In genomic region chr9:109705515-109705914, GRCh38 we compare ENCODE assay signal across 12 cellular contexts.
DNase-seq lines count a peak whose midpoint lies in the region; ATAC-seq and TF ChIP-seq lines count a peak whose summit lies in the region.
"Had no signal": no experiment of that assay in that cellular context is flagged by ENCODE, and none has a peak within 500 bp of the region (broad histone marks: within the 10 kb centered on the region; RNA-seq: fewer than 3 reads in every experiment).

No MANE protein-coding gene starts in this region.

- no peak for ATAC-seq in GM21619 (IDR thresholded peaks at IDR 0.05; ENCODE audit: unreplicated experiment)
- no peak for ATAC-seq in HG03520 (IDR thresholded peaks at IDR 0.05; ENCODE audit: unreplicated experiment)

- CTCF ChIA-PET in HEK293T (lab: Yijun Ruan, JAX): no interaction called here

- peak; percentile 9 for DNase-seq in DMS 273 treated with DMSO at 0.1 percent for 48 hours (lab: John Stamatoyannopoulos, UW)
- peak; percentile 68 for DNase-seq in LHCN-M2 (ENCODE audit: low read depth)
- DNase-seq in astrocyte of the hippocampus (ENCODE audit: low read depth, low spot score): peak; percentile 13
- peak; percentile 52 for DNase-seq in iris pigment epithelial cell (ENCODE audit: low read depth)
- DNase-seq in activated CD4-positive, alpha-beta T cell treated with anti-CD3 and anti-CD28 coated beads for 4 hours: no peak
- no peak for DNase-seq in HEK293T (ENCODE audit: extremely low spot score)
- DNase-seq: activated CD4-positive, CD25-positive, alpha-beta regulatory T cell; CD8-positive, alpha-beta memory T cell; NCI-H1694; upper lobe of left lung had no signal

- POLR2A ChIA-PET in HEK293T (lab: Yijun Ruan, JAX): no interaction called here

TF ChIP-seq in HEK293T, 16 proteins besides CTCF, POLR2A, EP300 and RAD21:
- TF ChIP-seq LEF1 (IDR thresholded peaks at IDR 0.05; ENCODE audit: borderline replicate concordance): no peak
- no peak for TF ChIP-seq ELF4 (IDR thresholded peaks at IDR 0.05)
- no peak for TF ChIP-seq L3MBTL2 (conservative IDR thresholded peaks at IDR 0.05)
- TF ChIP-seq FOXM1 (IDR thresholded peaks at IDR 0.05; ENCODE audit: borderline replicate concordance): no peak
- no peak for TF ChIP-seq SP1 (IDR thresholded peaks at IDR 0.05)
- TF ChIP-seq SUZ12 (IDR thresholded peaks at IDR 0.05): no peak
- TF ChIP-seq CTBP1 (IDR thresholded peaks at IDR 0.05; ENCODE audit: borderline replicate concordance): no peak
- no peak for TF ChIP-seq ZNF384 (IDR thresholded peaks at IDR 0.05)

Comparison
In these comparisons a context has a peak if more than half of its experiments do, and no peak if none do; other contexts are left out.
1. DNase-seq: peak in DMS 273 treated with DMSO at 0.1 percent for 48 hours (single experiment), LHCN-M2 (single experiment), astrocyte of the hippocampus (single experiment) and iris pigment epithelial cell (single experiment); none in activated CD4-positive, alpha-beta T cell treated with anti-CD3 and anti-CD28 coated beads for 4 hours (0 of 2) and HEK293T (single experiment).